22 cellular contexts compared by ENCODE assay signal in the genomic region with DNA sequence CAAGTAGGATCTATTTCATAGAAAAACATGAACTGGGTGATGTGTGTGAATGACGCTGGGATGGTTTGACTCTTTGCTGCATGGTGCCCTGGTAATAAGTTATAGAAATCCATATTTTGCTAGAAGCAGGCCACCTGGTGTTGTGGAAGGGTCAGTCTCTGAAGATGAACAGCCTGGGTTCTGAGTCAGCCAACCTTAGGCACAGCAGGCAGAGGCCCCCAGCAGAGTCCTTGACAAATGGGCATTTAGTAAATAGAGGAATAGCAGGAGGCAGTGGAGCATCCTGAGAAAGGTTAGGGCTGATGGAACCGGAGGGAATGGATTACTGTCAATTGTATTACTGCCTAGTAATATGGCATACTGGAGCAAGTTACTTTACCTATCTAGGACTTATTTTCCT. TPM values are rescaled to one million over a fixed set of nuclear protein-coding genes. Genes with fewer than 3 reads are reported as not detected.
DNase-seq lines count a peak whose midpoint lies in the region; TF ChIP-seq lines count a peak whose summit lies in the region.
"Had no signal": no experiment of that assay in that cellular context is flagged by ENCODE, and none has a peak within 500 bp of the region (broad histone marks: within the 10 kb centered on the region; RNA-seq: fewer than 3 reads in every experiment).

No MANE protein-coding gene starts in this region.

- WGBS in liver: 88% methylated on average over 2 of the region's 2 CpGs
- 69 to 97% (median 94%) methylated on average over 2 of the region's 2 CpGs for WGBS in stomach, 5 donors

- H3K9me3 ChIP-seq in liver (ENCODE audit: control insufficient read depth in 4 of 4, low read length in 3 of 4) (no peaks in the 10 kb centered on the region), stomach (no peaks in the 10 kb centered on the region), MM.1S (replicated peaks; ENCODE audit: insufficient read depth, low read length) (no peaks in the 10 kb centered on the region)
- H3K9me3 ChIP-seq: heart left ventricle, ovary, testis had no signal

- peak; percentile 80 for DNase-seq in LHCN-M2 (ENCODE audit: low read depth)
- no peak for DNase-seq in brain microvascular endothelial cell
- no peak for DNase-seq in stomach
- DNase-seq in MM.1S: no peak
- no peak for DNase-seq in pons (ENCODE audit: low spot score)
- DNase-seq in NCI-H187 (lab: John Stamatoyannopoulos, UW): no peak
- DNase-seq: activated B cell treated with CpG ODN at 0.5 μM for 24 hours; activated CD8-positive, alpha-beta T cell treated with anti-CD3 and anti-CD28 coated beads for 36 hours; activated naive CD4-positive, alpha-beta T cell treated with anti-CD3 and anti-CD28 coated beads, Interleukin-2, amount 10 ng/mL, durations not matched to agents 7 days and 5 days; activated T-cell treated with anti-CD3 and anti-CD28 coated beads, Interleukin-2, amount 50 U/mL, for 1 hour; anterior cingulate cortex; EL; endodermal cell; islet precursor cell; NCI-H1436; ovary; stimulated activated CD8-positive, alpha-beta memory T cell treated with anti-CD3 and anti-CD28 coated beads, Interleukin-4, amount 100 ng/mL, for 48 hours; T-helper 2 cell; testis had no signal

- in situ Hi-C loops in brain microvascular endothelial cell (cut with HindIII; ENCODE audit: low pct_ligation_motif_present, low sequenced_read_pairs): no loop called here

- TF ChIP-seq POLR2A in stomach (IDR thresholded peaks at IDR 0.05): no peak

- no peak overlapping the region for H3K4me3 ChIP-seq in brain microvascular endothelial cell (ENCODE audit: low read depth, low read length)
- no peak overlapping the region for H3K4me3 ChIP-seq in liver (ENCODE audit: low read depth in 1 of 3, low read length in 3 of 3)
- H3K4me3 ChIP-seq in stomach: no peak overlapping the region
- no peak overlapping the region for H3K4me3 ChIP-seq in MM.1S (ENCODE audit: low read length)
- H3K4me3 ChIP-seq: lung, ovary, testis had no signal

- H3K4me2 ChIP-seq in MM.1S (ENCODE audit: low read depth, low read length): no peak overlapping the region

- no peaks in the 10 kb centered on the region for H3K79me2 ChIP-seq in MM.1S (ENCODE audit: low read length)

- H3K36me3 ChIP-seq in brain microvascular endothelial cell (replicated peaks) (no peaks in the 10 kb centered on the region), liver (ENCODE audit: control insufficient read depth in 4 of 4, insufficient read depth in 3 of 4, low read depth in 1 of 4, low read length in 3 of 4) (no peaks in the 10 kb centered on the region), stomach (no peaks in the 10 kb centered on the region), MM.1S (replicated peaks; ENCODE audit: insufficient read depth, low read length) (no peaks in the 10 kb centered on the region)
- H3K36me3 ChIP-seq: ovary had no signal

- H3K27ac ChIP-seq in brain microvascular endothelial cell (no peak overlapping the region), liver (ENCODE audit: low read depth in 1 of 2, low read length in 2 of 2) (peak overlapping the region; percentile 67 to 82), stomach (peak overlapping the region in 3 of 5 donors; percentile 68 to 83 (median 79)), MM.1S (ENCODE audit: low read length) (no peak overlapping the region)
- H3K27ac ChIP-seq: ovary, testis had no signal

- no peak overlapping the region for H2AFZ ChIP-seq in MM.1S (ENCODE audit: low read length)

- H3F3A ChIP-seq in MM.1S (ENCODE audit: insufficient read depth, low read length): no peaks in the 10 kb centered on the region

- H3K4me1 ChIP-seq in liver (ENCODE audit: control insufficient read depth in 4 of 4, insufficient read depth in 4 of 4, low read length in 3 of 4) (peaks cover 19 to 54% (median 43%) of the 10 kb centered on the region in 4 donors), stomach (peaks cover 16 to 50% (median 32%) of the 10 kb centered on the region in 4 donors), MM.1S (ENCODE audit: low read length) (no peaks in the 10 kb centered on the region)
- H3K4me1 ChIP-seq: testis had no signal

- H3K9ac ChIP-seq in liver (ENCODE audit: low read depth in 1 of 2, low read length in 2 of 2): peak overlapping the region in 1 of 2 donors; percentile 18
- no peak overlapping the region for H3K9ac ChIP-seq in MM.1S (ENCODE audit: low read length)

- TF ChIP-seq CTCF in brain microvascular endothelial cell (IDR thresholded peaks at IDR 0.05; ENCODE audit: low read depth, low read length, missing control alignments): peak; percentile 10
- no peak for TF ChIP-seq CTCF in liver (IDR thresholded peaks at IDR 0.05; ENCODE audit: low read depth, low read length, missing input control)
- no peak for TF ChIP-seq CTCF in stomach (IDR thresholded peaks at IDR 0.05)
- TF ChIP-seq CTCF in MM.1S (IDR thresholded peaks at IDR 0.05; ENCODE audit: low read length): no peak

- TF ChIP-seq RAD21 in liver (IDR thresholded peaks at IDR 0.05): no peak

- TF ChIP-seq EP300 in stomach (IDR thresholded peaks at IDR 0.05): no peak

- H3K27me3 ChIP-seq in brain microvascular endothelial cell (replicated peaks): no peaks in the 10 kb centered on the region
- H3K27me3 ChIP-seq in liver (ENCODE audit: control insufficient read depth in 4 of 4, insufficient read depth in 4 of 4, low read length in 3 of 4): no peaks in the 10 kb centered on the region
- no peaks in the 10 kb centered on the region for H3K27me3 ChIP-seq in stomach
- H3K27me3 ChIP-seq in MM.1S (replicated peaks; ENCODE audit: insufficient read depth, low read length): no peaks in the 10 kb centered on the region
- H3K27me3 ChIP-seq: heart left ventricle, ovary, testis had no signal

- intact Hi-C loops in stomach (cut with DNase I; ENCODE audit: low total_unique reads): no loop called here

- no peaks in the 10 kb centered on the region for H4K20me1 ChIP-seq in MM.1S (ENCODE audit: insufficient read depth, low read length)

- no peaks in the 10 kb centered on the region for H3K9me2 ChIP-seq in MM.1S (replicated peaks; ENCODE audit: insufficient read depth, low read length)

TF ChIP-seq in liver, 16 proteins besides CTCF, POLR2A, EP300 and RAD21:
- no peak for TF ChIP-seq GABPA (IDR thresholded peaks at IDR 0.05 in 1 of 2, conservative IDR thresholded peaks at IDR 0.05 in 1 of 2)
- TF ChIP-seq RXRA (IDR thresholded peaks at IDR 0.05): no peak
- TF ChIP-seq, protein P1, sequence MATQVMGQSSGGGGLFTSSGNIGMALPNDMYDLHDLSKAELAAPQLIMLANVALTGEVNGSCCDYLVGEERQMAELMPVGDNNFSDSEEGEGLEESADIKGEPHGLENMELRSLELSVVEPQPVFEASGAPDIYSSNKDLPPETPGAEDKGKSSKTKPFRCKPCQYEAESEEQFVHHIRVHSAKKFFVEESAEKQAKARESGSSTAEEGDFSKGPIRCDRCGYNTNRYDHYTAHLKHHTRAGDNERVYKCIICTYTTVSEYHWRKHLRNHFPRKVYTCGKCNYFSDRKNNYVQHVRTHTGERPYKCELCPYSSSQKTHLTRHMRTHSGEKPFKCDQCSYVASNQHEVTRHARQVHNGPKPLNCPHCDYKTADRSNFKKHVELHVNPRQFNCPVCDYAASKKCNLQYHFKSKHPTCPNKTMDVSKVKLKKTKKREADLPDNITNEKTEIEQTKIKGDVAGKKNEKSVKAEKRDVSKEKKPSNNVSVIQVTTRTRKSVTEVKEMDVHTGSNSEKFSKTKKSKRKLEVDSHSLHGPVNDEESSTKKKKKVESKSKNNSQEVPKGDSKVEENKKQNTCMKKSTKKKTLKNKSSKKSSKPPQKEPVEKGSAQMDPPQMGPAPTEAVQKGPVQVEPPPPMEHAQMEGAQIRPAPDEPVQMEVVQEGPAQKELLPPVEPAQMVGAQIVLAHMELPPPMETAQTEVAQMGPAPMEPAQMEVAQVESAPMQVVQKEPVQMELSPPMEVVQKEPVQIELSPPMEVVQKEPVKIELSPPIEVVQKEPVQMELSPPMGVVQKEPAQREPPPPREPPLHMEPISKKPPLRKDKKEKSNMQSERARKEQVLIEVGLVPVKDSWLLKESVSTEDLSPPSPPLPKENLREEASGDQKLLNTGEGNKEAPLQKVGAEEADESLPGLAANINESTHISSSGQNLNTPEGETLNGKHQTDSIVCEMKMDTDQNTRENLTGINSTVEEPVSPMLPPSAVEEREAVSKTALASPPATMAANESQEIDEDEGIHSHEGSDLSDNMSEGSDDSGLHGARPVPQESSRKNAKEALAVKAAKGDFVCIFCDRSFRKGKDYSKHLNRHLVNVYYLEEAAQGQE (IDR thresholded peaks at IDR 0.05): no peak
- no peak for TF ChIP-seq SP1 (IDR thresholded peaks at IDR 0.05)
- no peak for TF ChIP-seq HNF4A (conservative IDR thresholded peaks at IDR 0.05)
- TF ChIP-seq, protein P2, sequence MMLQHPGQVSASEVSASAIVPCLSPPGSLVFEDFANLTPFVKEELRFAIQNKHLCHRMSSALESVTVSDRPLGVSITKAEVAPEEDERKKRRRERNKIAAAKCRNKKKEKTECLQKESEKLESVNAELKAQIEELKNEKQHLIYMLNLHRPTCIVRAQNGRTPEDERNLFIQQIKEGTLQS (IDR thresholded peaks at IDR 0.05): no peak

RNA-seq across cellular contexts. Expression of a gene that starts 20.9 kb away (rescaled TPM):
- total RNA-seq in LHCN-M2 (2014; rRNA removed): 16.2 and 18.0 TPM in 2 replicates
- polyA plus RNA-seq in LHCN-M2 (2012): 18.5 TPM
- total RNA-seq in liver: 10 to 100 TPM; 16.0 to 67.0 TPM
- 10 to 100 TPM; 33.8 to 53.0 TPM for polyA plus RNA-seq in liver
- total RNA-seq in stomach: 10 to 100 TPM in 2 of 5 donors, 1 to 10 TPM in 3; 6.2 to 40.6 (median 6.5) TPM
- polyA plus RNA-seq in stomach: 10 to 100 TPM in 2 of 3 donors, 1 to 10 TPM in 1; 9.8 to 12.3 (median 11.8) TPM

Comparison
In these comparisons a context has a peak if more than half of its experiments do, and no peak if none do; other contexts are left out.
1. H3K27ac ChIP-seq: peak in liver (2 of 2) and stomach (3 of 5); none in brain microvascular endothelial cell (single experiment) and MM.1S (single experiment).